2 cellular contexts compared by ENCODE assay signal in the genomic region with DNA sequence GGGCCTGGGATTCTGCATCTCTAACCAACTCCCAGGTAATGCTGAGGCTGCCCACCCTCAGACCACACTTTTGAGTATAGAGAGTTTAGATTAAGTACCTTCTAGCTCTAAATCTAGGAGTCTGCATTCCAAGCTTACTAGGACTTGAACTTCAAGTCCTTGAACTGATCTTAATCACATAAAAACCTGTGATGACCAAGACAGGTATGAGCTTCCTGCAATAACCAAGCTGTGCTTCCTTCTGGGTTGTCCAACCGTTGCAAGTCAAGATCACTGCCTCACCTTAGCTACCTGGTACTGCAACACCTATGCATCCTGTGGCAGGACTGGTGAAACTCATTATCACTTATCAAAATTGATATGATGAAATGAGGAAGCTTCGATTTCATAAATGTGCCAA.
TF ChIP-seq lines count a peak whose summit lies in the region.

No MANE protein-coding gene starts in this region.

TF ChIP-seq in GM12891, 5 proteins besides CTCF, POLR2A, EP300 and RAD21 (continued from another document):
- TF ChIP-seq POU2F2 (IDR thresholded peaks at IDR 0.05; ENCODE audit: low read depth, low read length) (no peak), TAF1 (IDR thresholded peaks at IDR 0.05; ENCODE audit: low read depth, low read length) (no peak)
TF ChIP-seq in GM12891: peak in this region for 0.

TF ChIP-seq in GM12878, 131 proteins besides CTCF, POLR2A, EP300 and RAD21:
- TF ChIP-seq, protein P1, sequence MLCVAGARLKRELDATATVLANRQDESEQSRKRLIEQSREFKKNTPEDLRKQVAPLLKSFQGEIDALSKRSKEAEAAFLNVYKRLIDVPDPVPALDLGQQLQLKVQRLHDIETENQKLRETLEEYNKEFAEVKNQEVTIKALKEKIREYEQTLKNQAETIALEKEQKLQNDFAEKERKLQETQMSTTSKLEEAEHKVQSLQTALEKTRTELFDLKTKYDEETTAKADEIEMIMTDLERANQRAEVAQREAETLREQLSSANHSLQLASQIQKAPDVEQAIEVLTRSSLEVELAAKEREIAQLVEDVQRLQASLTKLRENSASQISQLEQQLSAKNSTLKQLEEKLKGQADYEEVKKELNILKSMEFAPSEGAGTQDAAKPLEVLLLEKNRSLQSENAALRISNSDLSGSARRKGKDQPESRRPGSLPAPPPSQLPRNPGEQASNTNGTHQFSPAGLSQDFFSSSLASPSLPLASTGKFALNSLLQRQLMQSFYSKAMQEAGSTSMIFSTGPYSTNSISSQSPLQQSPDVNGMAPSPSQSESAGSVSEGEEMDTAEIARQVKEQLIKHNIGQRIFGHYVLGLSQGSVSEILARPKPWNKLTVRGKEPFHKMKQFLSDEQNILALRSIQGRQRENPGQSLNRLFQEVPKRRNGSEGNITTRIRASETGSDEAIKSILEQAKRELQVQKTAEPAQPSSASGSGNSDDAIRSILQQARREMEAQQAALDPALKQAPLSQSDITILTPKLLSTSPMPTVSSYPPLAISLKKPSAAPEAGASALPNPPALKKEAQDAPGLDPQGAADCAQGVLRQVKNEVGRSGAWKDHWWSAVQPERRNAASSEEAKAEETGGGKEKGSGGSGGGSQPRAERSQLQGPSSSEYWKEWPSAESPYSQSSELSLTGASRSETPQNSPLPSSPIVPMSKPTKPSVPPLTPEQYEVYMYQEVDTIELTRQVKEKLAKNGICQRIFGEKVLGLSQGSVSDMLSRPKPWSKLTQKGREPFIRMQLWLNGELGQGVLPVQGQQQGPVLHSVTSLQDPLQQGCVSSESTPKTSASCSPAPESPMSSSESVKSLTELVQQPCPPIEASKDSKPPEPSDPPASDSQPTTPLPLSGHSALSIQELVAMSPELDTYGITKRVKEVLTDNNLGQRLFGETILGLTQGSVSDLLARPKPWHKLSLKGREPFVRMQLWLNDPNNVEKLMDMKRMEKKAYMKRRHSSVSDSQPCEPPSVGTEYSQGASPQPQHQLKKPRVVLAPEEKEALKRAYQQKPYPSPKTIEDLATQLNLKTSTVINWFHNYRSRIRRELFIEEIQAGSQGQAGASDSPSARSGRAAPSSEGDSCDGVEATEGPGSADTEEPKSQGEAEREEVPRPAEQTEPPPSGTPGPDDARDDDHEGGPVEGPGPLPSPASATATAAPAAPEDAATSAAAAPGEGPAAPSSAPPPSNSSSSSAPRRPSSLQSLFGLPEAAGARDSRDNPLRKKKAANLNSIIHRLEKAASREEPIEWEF (IDR thresholded peaks at IDR 0.05; ENCODE audit: insufficient replicate concordance, low read depth, low read length) = no peak
- TF ChIP-seq, protein P2, sequence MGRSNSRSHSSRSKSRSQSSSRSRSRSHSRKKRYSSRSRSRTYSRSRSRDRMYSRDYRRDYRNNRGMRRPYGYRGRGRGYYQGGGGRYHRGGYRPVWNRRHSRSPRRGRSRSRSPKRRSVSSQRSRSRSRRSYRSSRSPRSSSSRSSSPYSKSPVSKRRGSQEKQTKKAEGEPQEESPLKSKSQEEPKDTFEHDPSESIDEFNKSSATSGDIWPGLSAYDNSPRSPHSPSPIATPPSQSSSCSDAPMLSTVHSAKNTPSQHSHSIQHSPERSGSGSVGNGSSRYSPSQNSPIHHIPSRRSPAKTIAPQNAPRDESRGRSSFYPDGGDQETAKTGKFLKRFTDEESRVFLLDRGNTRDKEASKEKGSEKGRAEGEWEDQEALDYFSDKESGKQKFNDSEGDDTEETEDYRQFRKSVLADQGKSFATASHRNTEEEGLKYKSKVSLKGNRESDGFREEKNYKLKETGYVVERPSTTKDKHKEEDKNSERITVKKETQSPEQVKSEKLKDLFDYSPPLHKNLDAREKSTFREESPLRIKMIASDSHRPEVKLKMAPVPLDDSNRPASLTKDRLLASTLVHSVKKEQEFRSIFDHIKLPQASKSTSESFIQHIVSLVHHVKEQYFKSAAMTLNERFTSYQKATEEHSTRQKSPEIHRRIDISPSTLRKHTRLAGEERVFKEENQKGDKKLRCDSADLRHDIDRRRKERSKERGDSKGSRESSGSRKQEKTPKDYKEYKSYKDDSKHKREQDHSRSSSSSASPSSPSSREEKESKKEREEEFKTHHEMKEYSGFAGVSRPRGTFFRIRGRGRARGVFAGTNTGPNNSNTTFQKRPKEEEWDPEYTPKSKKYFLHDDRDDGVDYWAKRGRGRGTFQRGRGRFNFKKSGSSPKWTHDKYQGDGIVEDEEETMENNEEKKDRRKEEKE (IDR thresholded peaks at IDR 0.05) = no peak
- TF ChIP-seq SPI1 (IDR thresholded peaks at IDR 0.05; ENCODE audit: borderline replicate concordance, insufficient read depth, low read depth, low read length) (no peak), HDAC6 (IDR thresholded peaks at IDR 0.05; ENCODE audit: unreplicated experiment) (no peak), RBBP5 (conservative IDR thresholded peaks at IDR 0.05) (no peak)
